ENCODE assay signal across 22 cellular contexts in genomic region chr15:36254446-36254845, GRCh38.
"Had no signal": no experiment of that assay in that cellular context is flagged by ENCODE, and none has a peak within 500 bp of the region (broad histone marks: within the 10 kb centered on the region; RNA-seq: fewer than 3 reads in every experiment).

No MANE protein-coding gene starts in this region.

- H3K27me3 Mint-ChIP-seq: activated naive CD8-positive, alpha-beta T cell treated with anti-CD3 and anti-CD28 coated beads for 36 hours; stimulated activated naive CD8-positive, alpha-beta T cell treated with anti-CD3 and anti-CD28 coated beads, Interleukin-15, Interleukin-2, amounts not matched to agents 100 ng/mL and 50 ng/mL, for 24 hours had no signal

- H3K27ac Mint-ChIP-seq: activated naive CD8-positive, alpha-beta T cell treated with anti-CD3 and anti-CD28 coated beads for 36 hours; activated T-helper 2 cell treated with anti-CD3 and anti-CD28 coated beads, Interferon-gamma antibody, Interleukin-2, Interleukin-4, amounts not matched to agents 10 μg/mL and 5 μg/mL and 100 μg/mL, durations not matched to agents 14 hours and 24 hours and 36 hours; naive thymus-derived CD8-positive, alpha-beta T cell; stimulated activated naive CD8-positive, alpha-beta T cell treated with anti-CD3 and anti-CD28 coated beads, Interleukin-15, Interleukin-2, amounts not matched to agents 100 ng/mL and 50 ng/mL, for 24 hours; WTC11 had no signal

- H3K36me3 Mint-ChIP-seq: activated naive CD8-positive, alpha-beta T cell treated with anti-CD3 and anti-CD28 coated beads for 36 hours; naive thymus-derived CD8-positive, alpha-beta T cell; WTC11 had no signal

- H3K27ac ChIP-seq: colonic mucosa, epithelial cell of prostate, lower lobe of right lung, neutrophil, parathyroid adenoma, thyroid gland had no signal

- H3K4me1 Mint-ChIP-seq: activated naive CD8-positive, alpha-beta T cell treated with anti-CD3 and anti-CD28 coated beads for 36 hours had no signal

- ATAC-seq: activated T-cell treated with anti-CD3 and anti-CD28 coated beads, Interleukin-2, amount 50 U/mL, for 4 hours; left lobe of liver; lower lobe of right lung; naive thymus-derived CD8-positive, alpha-beta T cell; right cardiac atrium; WTC11 had no signal

- H3K9me3 Mint-ChIP-seq: activated naive CD8-positive, alpha-beta T cell treated with anti-CD3 and anti-CD28 coated beads for 36 hours; activated T-cell treated with anti-CD3 and anti-CD28 coated beads, Interleukin-2, amount 50 U/mL, for 4 hours; stimulated activated naive CD8-positive, alpha-beta T cell treated with anti-CD3 and anti-CD28 coated beads, Interleukin-15, Interleukin-2, amounts not matched to agents 100 ng/mL and 50 ng/mL, for 24 hours; WTC11 had no signal

- H3K4me3 ChIP-seq: colonic mucosa, lower lobe of right lung, thyroid gland had no signal

- H3K36me3 ChIP-seq: colonic mucosa, lower lobe of right lung, neutrophil, thyroid gland had no signal

- DNase-seq: activated CD4-positive, alpha-beta T cell treated with anti-CD3 and anti-CD28 coated beads, Interleukin-2, amount 50 U/mL, for 48 hours; activated CD8-positive, alpha-beta memory T cell treated with anti-CD3 and anti-CD28 coated beads, Interleukin-2, amount 50 U/mL, for 48 hours; activated naive CD4-positive, alpha-beta T cell treated with Interleukin-2 at 50 U/mL for 16 hours; activated naive CD8-positive, alpha-beta T cell treated with anti-CD3 and anti-CD28 coated beads for 36 hours; activated T-cell treated with anti-CD3 and anti-CD28 coated beads, Interleukin-2, amount 50 U/mL, for 4 hours; colonic mucosa; foreskin melanocyte; kidney; lower lobe of right lung; naive thymus-derived CD8-positive, alpha-beta T cell; right cardiac atrium; stimulated activated CD4-positive, alpha-beta T cell treated with anti-CD3 and anti-CD28 coated beads, Interleukin-1b, Interleukin-23, amount 100 ng/mL, for 48 hours; substantia nigra; T-helper 1 cell; thyroid gland had no signal

- H3K4me1 ChIP-seq: colonic mucosa, lower lobe of right lung, parathyroid adenoma, thyroid gland had no signal

- H3K4me3 Mint-ChIP-seq: activated naive CD8-positive, alpha-beta T cell treated with anti-CD3 and anti-CD28 coated beads for 36 hours; activated T-cell treated with anti-CD3 and anti-CD28 coated beads, Interleukin-2, amount 50 U/mL, for 4 hours; naive thymus-derived CD8-positive, alpha-beta T cell; stimulated activated naive CD8-positive, alpha-beta T cell treated with anti-CD3 and anti-CD28 coated beads, Interleukin-15, Interleukin-2, amounts not matched to agents 100 ng/mL and 50 ng/mL, for 24 hours; WTC11 had no signal

- H3K9me3 ChIP-seq: colonic mucosa, lower lobe of right lung, neutrophil, thyroid gland had no signal
